In the genomic region with DNA sequence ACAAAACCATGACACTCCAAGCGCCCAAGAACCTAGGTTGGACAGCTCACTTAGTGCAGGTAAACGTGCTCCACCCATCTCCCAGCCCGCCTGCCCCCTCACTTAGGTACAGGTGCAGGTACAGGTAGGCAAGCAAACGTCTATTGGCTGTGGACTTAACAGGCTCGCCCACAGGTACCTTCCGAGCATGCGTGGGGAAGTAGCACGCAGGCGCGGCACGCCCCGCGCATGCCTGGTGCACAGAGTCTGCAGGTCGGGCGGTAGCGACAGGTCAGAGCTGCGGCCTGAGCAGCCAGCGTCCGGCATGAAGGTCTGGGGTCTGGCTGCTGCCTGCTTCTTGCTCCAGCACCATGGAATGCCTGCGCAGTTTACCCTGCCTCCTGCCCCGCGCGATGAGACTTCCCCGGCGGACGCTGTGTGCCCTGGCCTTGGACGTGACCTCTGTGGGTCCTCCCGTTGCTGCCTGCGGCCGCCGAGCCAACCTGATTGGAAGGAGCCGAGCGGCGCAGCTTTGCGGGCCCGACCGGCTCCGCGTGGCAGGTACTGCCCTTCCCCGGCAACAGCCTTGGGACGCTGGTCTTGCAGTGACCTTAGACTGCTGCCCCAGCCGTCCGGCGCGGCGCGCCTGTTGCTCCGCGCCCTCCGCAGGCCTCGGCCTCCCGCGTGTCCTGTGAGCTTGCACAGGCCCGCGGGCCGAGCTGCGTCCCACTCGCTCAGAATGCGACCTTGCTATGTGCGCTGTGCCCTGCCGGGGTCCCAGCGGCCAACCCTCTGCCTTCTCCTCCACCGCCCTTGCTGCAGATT, we compare ENCODE assay signal across 1 cellular context.
TF ChIP-seq lines count a peak whose summit lies in the region.

A gene with protein sequence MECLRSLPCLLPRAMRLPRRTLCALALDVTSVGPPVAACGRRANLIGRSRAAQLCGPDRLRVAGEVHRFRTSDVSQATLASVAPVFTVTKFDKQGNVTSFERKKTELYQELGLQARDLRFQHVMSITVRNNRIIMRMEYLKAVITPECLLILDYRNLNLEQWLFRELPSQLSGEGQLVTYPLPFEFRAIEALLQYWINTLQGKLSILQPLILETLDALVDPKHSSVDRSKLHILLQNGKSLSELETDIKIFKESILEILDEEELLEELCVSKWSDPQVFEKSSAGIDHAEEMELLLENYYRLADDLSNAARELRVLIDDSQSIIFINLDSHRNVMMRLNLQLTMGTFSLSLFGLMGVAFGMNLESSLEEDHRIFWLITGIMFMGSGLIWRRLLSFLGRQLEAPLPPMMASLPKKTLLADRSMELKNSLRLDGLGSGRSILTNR (plus strand): TSS at position 240 of the 804 bp plus-strand sequence. CDS start 111 bp downstream, at position 351.

TF ChIP-seq in K562, 482 proteins besides CTCF, POLR2A, EP300 and RAD21 (continued from another document and continues in another):
- TF ChIP-seq, protein P1, sequence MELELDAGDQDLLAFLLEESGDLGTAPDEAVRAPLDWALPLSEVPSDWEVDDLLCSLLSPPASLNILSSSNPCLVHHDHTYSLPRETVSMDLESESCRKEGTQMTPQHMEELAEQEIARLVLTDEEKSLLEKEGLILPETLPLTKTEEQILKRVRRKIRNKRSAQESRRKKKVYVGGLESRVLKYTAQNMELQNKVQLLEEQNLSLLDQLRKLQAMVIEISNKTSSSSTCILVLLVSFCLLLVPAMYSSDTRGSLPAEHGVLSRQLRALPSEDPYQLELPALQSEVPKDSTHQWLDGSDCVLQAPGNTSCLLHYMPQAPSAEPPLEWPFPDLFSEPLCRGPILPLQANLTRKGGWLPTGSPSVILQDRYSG (tag; conservative IDR thresholded peaks at IDR 0.05; ENCODE audit: low read depth) = no peak
- TF ChIP-seq KLF16 (IDR thresholded peaks at IDR 0.05) = no peak
- TF ChIP-seq RBM39 (optimal IDR thresholded peaks at IDR 0.05; ENCODE audit: low read depth, low read length) = no peak
- TF ChIP-seq, protein P2, sequence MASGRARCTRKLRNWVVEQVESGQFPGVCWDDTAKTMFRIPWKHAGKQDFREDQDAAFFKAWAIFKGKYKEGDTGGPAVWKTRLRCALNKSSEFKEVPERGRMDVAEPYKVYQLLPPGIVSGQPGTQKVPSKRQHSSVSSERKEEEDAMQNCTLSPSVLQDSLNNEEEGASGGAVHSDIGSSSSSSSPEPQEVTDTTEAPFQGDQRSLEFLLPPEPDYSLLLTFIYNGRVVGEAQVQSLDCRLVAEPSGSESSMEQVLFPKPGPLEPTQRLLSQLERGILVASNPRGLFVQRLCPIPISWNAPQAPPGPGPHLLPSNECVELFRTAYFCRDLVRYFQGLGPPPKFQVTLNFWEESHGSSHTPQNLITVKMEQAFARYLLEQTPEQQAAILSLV (tag; IDR thresholded peaks at IDR 0.05) = no peak
- TF ChIP-seq MTA3 (IDR thresholded peaks at IDR 0.05; ENCODE audit: borderline replicate concordance) = peak; percentile 77; the same call in 1 of the 2 replicates
- TF ChIP-seq, protein P3, sequence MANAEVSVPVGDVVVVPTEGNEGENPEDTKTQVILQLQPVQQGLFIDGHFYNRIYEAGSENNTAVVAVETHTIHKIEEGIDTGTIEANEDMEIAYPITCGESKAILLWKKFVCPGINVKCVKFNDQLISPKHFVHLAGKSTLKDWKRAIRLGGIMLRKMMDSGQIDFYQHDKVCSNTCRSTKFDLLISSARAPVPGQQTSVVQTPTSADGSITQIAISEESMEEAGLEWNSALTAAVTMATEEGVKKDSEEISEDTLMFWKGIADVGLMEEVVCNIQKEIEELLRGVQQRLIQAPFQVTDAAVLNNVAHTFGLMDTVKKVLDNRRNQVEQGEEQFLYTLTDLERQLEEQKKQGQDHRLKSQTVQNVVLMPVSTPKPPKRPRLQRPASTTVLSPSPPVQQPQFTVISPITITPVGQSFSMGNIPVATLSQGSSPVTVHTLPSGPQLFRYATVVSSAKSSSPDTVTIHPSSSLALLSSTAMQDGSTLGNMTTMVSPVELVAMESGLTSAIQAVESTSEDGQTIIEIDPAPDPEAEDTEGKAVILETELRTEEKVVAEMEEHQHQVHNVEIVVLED (CRISPR knock-in tag; IDR thresholded peaks at IDR 0.05) = peak; percentile 32; the same call in 1 of the 2 replicates
- TF ChIP-seq, protein P4, sequence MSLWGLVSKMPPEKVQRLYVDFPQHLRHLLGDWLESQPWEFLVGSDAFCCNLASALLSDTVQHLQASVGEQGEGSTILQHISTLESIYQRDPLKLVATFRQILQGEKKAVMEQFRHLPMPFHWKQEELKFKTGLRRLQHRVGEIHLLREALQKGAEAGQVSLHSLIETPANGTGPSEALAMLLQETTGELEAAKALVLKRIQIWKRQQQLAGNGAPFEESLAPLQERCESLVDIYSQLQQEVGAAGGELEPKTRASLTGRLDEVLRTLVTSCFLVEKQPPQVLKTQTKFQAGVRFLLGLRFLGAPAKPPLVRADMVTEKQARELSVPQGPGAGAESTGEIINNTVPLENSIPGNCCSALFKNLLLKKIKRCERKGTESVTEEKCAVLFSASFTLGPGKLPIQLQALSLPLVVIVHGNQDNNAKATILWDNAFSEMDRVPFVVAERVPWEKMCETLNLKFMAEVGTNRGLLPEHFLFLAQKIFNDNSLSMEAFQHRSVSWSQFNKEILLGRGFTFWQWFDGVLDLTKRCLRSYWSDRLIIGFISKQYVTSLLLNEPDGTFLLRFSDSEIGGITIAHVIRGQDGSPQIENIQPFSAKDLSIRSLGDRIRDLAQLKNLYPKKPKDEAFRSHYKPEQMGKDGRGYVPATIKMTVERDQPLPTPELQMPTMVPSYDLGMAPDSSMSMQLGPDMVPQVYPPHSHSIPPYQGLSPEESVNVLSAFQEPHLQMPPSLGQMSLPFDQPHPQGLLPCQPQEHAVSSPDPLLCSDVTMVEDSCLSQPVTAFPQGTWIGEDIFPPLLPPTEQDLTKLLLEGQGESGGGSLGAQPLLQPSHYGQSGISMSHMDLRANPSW (CRISPR knock-in tag; IDR thresholded peaks at IDR 0.05) = peak; percentile 85
- no peak for TF ChIP-seq ETV6 (IDR thresholded peaks at IDR 0.05; ENCODE audit: borderline replicate concordance in 1 of 2, low read depth in 2 of 2, low read length in 1 of 2)
- TF ChIP-seq ETV6 (CRISPR knock-in tag; IDR thresholded peaks at IDR 0.05; ENCODE audit: borderline replicate concordance) = no peak
- TF ChIP-seq SMAD4 (CRISPR knock-in tag; conservative IDR thresholded peaks at IDR 0.05) = no peak
- TF ChIP-seq KDM5B (IDR thresholded peaks at IDR 0.05; ENCODE audit: insufficient replicate concordance, low read depth, low read length) = peak; percentile 89
- TF ChIP-seq, protein P5, sequence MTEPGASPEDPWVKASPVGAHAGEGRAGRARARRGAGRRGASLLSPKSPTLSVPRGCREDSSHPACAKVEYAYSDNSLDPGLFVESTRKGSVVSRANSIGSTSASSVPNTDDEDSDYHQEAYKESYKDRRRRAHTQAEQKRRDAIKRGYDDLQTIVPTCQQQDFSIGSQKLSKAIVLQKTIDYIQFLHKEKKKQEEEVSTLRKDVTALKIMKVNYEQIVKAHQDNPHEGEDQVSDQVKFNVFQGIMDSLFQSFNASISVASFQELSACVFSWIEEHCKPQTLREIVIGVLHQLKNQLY (CRISPR knock-in tag; conservative IDR thresholded peaks at IDR 0.05) = no peak
- peak; percentile 33; the same call in 1 of the 2 replicates for TF ChIP-seq ELF2 (CRISPR knock-in tag; IDR thresholded peaks at IDR 0.05)
- no peak for TF ChIP-seq FOXM1 (IDR thresholded peaks at IDR 0.05; ENCODE audit: low read depth)
- TF ChIP-seq FOXM1 (CRISPR knock-in tag; IDR thresholded peaks at IDR 0.05; ENCODE audit: low read depth) = no peak; the same call in 1 of the 2 replicates
- no peak for TF ChIP-seq STAT5B (CRISPR knock-in tag; IDR thresholded peaks at IDR 0.05)
- TF ChIP-seq PHF8 (IDR thresholded peaks at IDR 0.05; ENCODE audit: borderline replicate concordance, low read length) = peak; percentile 96
- no peak for TF ChIP-seq KDM2B (CRISPR knock-in tag; IDR thresholded peaks at IDR 0.05)
- TF ChIP-seq, protein P6, sequence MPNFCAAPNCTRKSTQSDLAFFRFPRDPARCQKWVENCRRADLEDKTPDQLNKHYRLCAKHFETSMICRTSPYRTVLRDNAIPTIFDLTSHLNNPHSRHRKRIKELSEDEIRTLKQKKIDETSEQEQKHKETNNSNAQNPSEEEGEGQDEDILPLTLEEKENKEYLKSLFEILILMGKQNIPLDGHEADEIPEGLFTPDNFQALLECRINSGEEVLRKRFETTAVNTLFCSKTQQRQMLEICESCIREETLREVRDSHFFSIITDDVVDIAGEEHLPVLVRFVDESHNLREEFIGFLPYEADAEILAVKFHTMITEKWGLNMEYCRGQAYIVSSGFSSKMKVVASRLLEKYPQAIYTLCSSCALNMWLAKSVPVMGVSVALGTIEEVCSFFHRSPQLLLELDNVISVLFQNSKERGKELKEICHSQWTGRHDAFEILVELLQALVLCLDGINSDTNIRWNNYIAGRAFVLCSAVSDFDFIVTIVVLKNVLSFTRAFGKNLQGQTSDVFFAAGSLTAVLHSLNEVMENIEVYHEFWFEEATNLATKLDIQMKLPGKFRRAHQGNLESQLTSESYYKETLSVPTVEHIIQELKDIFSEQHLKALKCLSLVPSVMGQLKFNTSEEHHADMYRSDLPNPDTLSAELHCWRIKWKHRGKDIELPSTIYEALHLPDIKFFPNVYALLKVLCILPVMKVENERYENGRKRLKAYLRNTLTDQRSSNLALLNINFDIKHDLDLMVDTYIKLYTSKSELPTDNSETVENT (CRISPR knock-in tag; IDR thresholded peaks at IDR 0.05) = peak; percentile 78
- TF ChIP-seq TARDBP (IDR thresholded peaks at IDR 0.05) = 0 out of 2 replicates have a peak, but pooled peaks have one; percentile 40
- TF ChIP-seq TBL1XR1 (IDR thresholded peaks at IDR 0.05; ENCODE audit: low read length in 2 of 2) = no peak
- TF ChIP-seq PHF20 (IDR thresholded peaks at IDR 0.05; ENCODE audit: partially characterized antibody) = peak; percentile 46
- TF ChIP-seq, protein P7, sequence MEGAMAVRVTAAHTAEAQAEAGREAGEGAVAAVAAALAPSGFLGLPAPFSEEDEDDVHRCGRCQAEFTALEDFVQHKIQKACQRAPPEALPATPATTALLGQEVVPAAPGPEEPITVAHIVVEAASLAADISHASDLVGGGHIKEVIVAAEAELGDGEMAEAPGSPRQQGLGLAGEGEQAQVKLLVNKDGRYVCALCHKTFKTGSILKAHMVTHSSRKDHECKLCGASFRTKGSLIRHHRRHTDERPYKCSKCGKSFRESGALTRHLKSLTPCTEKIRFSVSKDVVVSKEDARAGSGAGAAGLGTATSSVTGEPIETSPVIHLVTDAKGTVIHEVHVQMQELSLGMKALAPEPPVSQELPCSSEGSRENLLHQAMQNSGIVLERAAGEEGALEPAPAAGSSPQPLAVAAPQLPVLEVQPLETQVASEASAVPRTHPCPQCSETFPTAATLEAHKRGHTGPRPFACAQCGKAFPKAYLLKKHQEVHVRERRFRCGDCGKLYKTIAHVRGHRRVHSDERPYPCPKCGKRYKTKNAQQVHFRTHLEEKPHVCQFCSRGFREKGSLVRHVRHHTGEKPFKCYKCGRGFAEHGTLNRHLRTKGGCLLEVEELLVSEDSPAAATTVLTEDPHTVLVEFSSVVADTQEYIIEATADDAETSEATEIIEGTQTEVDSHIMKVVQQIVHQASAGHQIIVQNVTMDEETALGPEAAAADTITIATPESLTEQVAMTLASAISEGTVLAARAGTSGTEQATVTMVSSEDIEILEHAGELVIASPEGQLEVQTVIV (CRISPR knock-in tag; IDR thresholded peaks at IDR 0.05; ENCODE audit: borderline replicate concordance) = no peak
- no peak for TF ChIP-seq SMAD3 (CRISPR knock-in tag; conservative IDR thresholded peaks at IDR 0.05)
- peak; percentile 71 to 72 for TF ChIP-seq MAZ (CRISPR knock-in tag; conservative IDR thresholded peaks at IDR 0.05 in 1 of 2, IDR thresholded peaks at IDR 0.05 in 1 of 2)
- no peak for TF ChIP-seq KDM1A (IDR thresholded peaks at IDR 0.05)
- no peak for TF ChIP-seq ZNF197 (CRISPR knock-in tag; IDR thresholded peaks at IDR 0.05; ENCODE audit: low read depth)
- TF ChIP-seq, protein P8, sequence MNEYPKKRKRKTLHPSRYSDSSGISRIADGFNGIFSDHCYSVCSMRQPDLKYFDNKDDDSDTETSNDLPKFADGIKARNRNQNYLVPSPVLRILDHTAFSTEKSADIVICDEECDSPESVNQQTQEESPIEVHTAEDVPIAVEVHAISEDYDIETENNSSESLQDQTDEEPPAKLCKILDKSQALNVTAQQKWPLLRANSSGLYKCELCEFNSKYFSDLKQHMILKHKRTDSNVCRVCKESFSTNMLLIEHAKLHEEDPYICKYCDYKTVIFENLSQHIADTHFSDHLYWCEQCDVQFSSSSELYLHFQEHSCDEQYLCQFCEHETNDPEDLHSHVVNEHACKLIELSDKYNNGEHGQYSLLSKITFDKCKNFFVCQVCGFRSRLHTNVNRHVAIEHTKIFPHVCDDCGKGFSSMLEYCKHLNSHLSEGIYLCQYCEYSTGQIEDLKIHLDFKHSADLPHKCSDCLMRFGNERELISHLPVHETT (CRISPR knock-in tag; conservative IDR thresholded peaks at IDR 0.05 in 1 of 2, IDR thresholded peaks at IDR 0.05 in 1 of 2) = 0 out of 4 replicates have a peak, but pooled peaks of 1 of the 2 experiments have one; percentile 8
- peak in 1 of 2 experiments; percentile 77; a peak in 2 of 4 replicates for TF ChIP-seq FOXA3 (CRISPR knock-in tag; conservative IDR thresholded peaks at IDR 0.05 in 1 of 2, IDR thresholded peaks at IDR 0.05 in 1 of 2)
- TF ChIP-seq, protein P9, sequence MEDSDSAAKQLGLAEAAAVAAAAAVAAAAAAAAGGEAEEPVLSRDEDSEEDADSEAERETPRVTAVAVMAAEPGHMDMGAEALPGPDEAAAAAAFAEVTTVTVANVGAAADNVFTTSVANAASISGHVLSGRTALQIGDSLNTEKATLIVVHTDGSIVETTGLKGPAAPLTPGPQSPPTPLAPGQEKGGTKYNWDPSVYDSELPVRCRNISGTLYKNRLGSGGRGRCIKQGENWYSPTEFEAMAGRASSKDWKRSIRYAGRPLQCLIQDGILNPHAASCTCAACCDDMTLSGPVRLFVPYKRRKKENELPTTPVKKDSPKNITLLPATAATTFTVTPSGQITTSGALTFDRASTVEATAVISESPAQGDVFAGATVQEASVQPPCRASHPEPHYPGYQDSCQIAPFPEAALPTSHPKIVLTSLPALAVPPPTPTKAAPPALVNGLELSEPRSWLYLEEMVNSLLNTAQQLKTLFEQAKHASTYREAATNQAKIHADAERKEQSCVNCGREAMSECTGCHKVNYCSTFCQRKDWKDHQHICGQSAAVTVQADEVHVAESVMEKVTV (CRISPR knock-in tag; IDR thresholded peaks at IDR 0.05) = no peak
